23 cellular contexts compared by ENCODE assay signal in the genomic region with DNA sequence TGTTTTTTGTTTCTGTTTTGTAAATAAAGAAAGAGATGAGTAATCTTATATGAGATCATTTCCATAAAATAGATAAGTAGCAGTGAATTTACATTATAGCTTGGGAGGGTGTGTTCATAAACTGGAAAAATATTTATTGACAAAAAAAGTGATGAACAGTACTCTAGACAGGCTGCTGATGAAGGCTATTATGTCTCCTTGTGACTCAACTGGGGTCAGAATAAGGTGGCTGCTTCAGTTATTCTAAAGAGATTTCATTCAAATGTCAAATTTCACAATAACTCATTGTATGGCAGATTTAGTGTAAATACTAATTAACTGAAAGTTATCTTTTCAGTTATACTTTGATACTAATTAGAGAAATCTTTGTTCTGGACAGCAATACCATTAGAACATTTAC.
"Had no signal": no experiment of that assay in that cellular context is flagged by ENCODE, and none has a peak within 500 bp of the region (broad histone marks: within the 10 kb centered on the region; RNA-seq: fewer than 3 reads in every experiment).

No MANE protein-coding gene starts in this region.

- H3K4me3 ChIP-seq: MG63 had no signal

- H3K36me3 ChIP-seq: MG63 had no signal

- H3K27ac ChIP-seq: RWPE1 had no signal

- H3K27me3 ChIP-seq: MG63 had no signal

- H3K9me3 ChIP-seq: MG63, SK-N-SH had no signal

- DNase-seq: IMR-90, Karpas-422, KG1, MG63, NCI-H1092, NCI-H1105 treated with DMSO at 0.1 percent for 48 hours, NCI-H1417 treated with DMSO at 0.1 percent for 48 hours, NCI-H146, NCI-H1694 treated with DMSO at 0.1 percent for 48 hours, NCI-H1930, NCI-H2081, NCI-H2107, NCI-H226, NCI-H446, NCI-H510A, NCI-H524 treated with DMSO at 0.1 percent for 48 hours, NCI-H69, NCI-H774, SHP77, SK-N-SH had no signal

- FAIRE-seq: HepG2 had no signal

- ATAC-seq: HepG2, Panc1 had no signal
